16 cellular contexts compared by ENCODE assay signal in the genomic region with DNA sequence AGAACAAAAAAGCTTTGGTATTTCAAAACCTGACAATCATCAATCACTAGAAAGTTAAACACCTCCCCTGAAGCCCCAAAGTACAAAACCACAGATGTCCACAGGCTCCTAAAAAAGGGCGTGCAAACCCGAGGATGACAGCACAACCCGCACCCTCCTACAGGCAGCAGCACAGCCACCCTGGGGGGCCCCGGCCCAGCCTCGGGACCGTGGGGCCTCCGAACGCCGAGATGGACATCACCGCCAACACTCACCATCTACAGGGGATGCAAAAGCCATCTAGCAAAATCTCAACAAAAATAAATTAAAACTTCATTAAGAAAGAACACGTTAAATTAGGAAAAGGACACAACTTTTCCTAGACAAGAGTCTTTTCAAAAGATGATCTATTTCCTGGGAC. TPM values are rescaled to one million over a fixed set of nuclear protein-coding genes. Genes with fewer than 3 reads are reported as not detected.
DNase-seq lines count a peak whose midpoint lies in the region; ATAC-seq and TF ChIP-seq lines count a peak whose summit lies in the region.
"Had no signal": no experiment of that assay in that cellular context is flagged by ENCODE, and none has a peak within 500 bp of the region (broad histone marks: within the 10 kb centered on the region; RNA-seq: fewer than 3 reads in every experiment).

No MANE protein-coding gene starts in this region.

- H3K4me1 Mint-ChIP-seq in activated T-cell treated with anti-CD3 and anti-CD28 coated beads, Interleukin-2, amount 50 U/mL, for 72 hours (ENCODE audit: low read depth): peaks cover 39% of the 10 kb centered on the region

- H3K9me3 ChIP-seq in ascending aorta: no peaks in the 10 kb centered on the region
- H3K9me3 ChIP-seq in mesodermal cell (ENCODE audit: control insufficient read depth, low read length): no peaks in the 10 kb centered on the region
- no peaks in the 10 kb centered on the region for H3K9me3 ChIP-seq in suprapubic skin

- peaks cover 37 to 52% of the 10 kb centered on the region in 2 donors for H3K4me1 ChIP-seq in ascending aorta
- H3K4me1 ChIP-seq in mesodermal cell (ENCODE audit: control insufficient read depth, insufficient read depth, low read length, poor library complexity, severe bottlenecking): peaks cover 26% of the 10 kb centered on the region
- H3K4me1 ChIP-seq in suprapubic skin: peaks cover 61% of the 10 kb centered on the region

- no peak for ATAC-seq in activated T-cell treated with anti-CD3 and anti-CD28 coated beads, Interleukin-2, amount 50 U/mL, for 72 hours (replicated peaks in 1 of 2)

- peak overlapping the region; percentile 54 for H3K27ac Mint-ChIP-seq in activated T-cell treated with anti-CD3 and anti-CD28 coated beads, Interleukin-2, amount 50 U/mL, for 72 hours

- H3K27ac ChIP-seq in ascending aorta (peak overlapping the region; percentile 84 to 87), mesodermal cell (ENCODE audit: low read depth, low read length, severe bottlenecking) (peak overlapping the region; percentile 53), suprapubic skin (peak overlapping the region; percentile 40)

- no peaks in the 10 kb centered on the region for H3K27me3 ChIP-seq in ascending aorta
- H3K27me3 ChIP-seq in suprapubic skin: no peaks in the 10 kb centered on the region

- H3K36me3 ChIP-seq in ascending aorta (peaks cover 17 to 24% of the 10 kb centered on the region in 2 donors), mesodermal cell (ENCODE audit: control insufficient read depth, insufficient read depth, low read length) (peaks cover 64% of the 10 kb centered on the region), suprapubic skin (peaks cover 56% of the 10 kb centered on the region)

- 90% methylated on average over 2 of the region's 11 CpGs; no CpG with 5 or more reads in 1 of the 2 experiments for WGBS in mesodermal cell (ENCODE audit: insufficient coverage in 2 of 2), 2 experiments
- WGBS in suprapubic skin: 86% methylated on average over 11 of the region's 11 CpGs

- intact Hi-C loops in ascending aorta (cut with DNase I): no loop called here

- no peak for DNase-seq in activated T-cell treated with anti-CD3 and anti-CD28 coated beads, Interleukin-2, amount 50 U/mL, for 72 hours
- DNase-seq in activated T-cell treated with anti-CD3 and anti-CD28 coated beads, Interleukin-2, amount 50 U/mL, for 1 hour: no peak
- no peak for DNase-seq in ascending aorta (ENCODE audit: low spot score in 2 of 2)
- DNase-seq in suprapubic skin (ENCODE audit: low spot score in 2 of 2): no peak
- no peak for DNase-seq in NCI-H1048 (lab: John Stamatoyannopoulos, UW)
- no peak for DNase-seq in NOMO-1 (lab: John Stamatoyannopoulos, UW; ENCODE audit: unreplicated experiment in 2 of 2)
- no peak for DNase-seq in activated CD4-positive, CD25-positive, alpha-beta regulatory T cell treated with anti-CD3 and anti-CD28 coated beads, Interleukin-2, amount 50 U/mL, for 72 hours
- DNase-seq: DMS153, IMR-90, Kasumi-1, NCI-H1417, NCI-H1930, NCI-H2171, NCI-H510A, NCI-H82 had no signal

- no peaks in the 10 kb centered on the region for H3K9me3 Mint-ChIP-seq in activated T-cell treated with anti-CD3 and anti-CD28 coated beads, Interleukin-2, amount 50 U/mL, for 72 hours

- TF ChIP-seq CTCF in ascending aorta (IDR thresholded peaks at IDR 0.05): no peak
- no peak for TF ChIP-seq CTCF in suprapubic skin (IDR thresholded peaks at IDR 0.05)

- TF ChIP-seq POLR2A in suprapubic skin (IDR thresholded peaks at IDR 0.05): no peak

- peaks cover under 1 to 8% of the 10 kb centered on the region in 2 donors for H3K36me3 Mint-ChIP-seq in activated T-cell treated with anti-CD3 and anti-CD28 coated beads, Interleukin-2, amount 50 U/mL, for 72 hours (ENCODE audit: insufficient read depth in 2 of 2)

- H3K4me3 Mint-ChIP-seq in activated T-cell treated with anti-CD3 and anti-CD28 coated beads, Interleukin-2, amount 50 U/mL, for 72 hours: no peak overlapping the region

- H3K4me3 ChIP-seq in ascending aorta: peak overlapping the region in 1 of 2 donors; percentile 43
- H3K4me3 ChIP-seq in mesodermal cell (ENCODE audit: extremely low read depth, insufficient read depth, low read length, poor library complexity, severe bottlenecking): no peak overlapping the region
- H3K4me3 ChIP-seq in suprapubic skin: no peak overlapping the region

- H3K27me3 Mint-ChIP-seq in activated T-cell treated with anti-CD3 and anti-CD28 coated beads, Interleukin-2, amount 50 U/mL, for 72 hours (ENCODE audit: low read depth): no peaks in the 10 kb centered on the region

- TF ChIP-seq EP300 in suprapubic skin (IDR thresholded peaks at IDR 0.05): no peak

RNA-seq across cellular contexts. Expression of gene KIAA2013, which starts 6.6 kb away (rescaled TPM):
- total RNA-seq in activated T-cell treated with anti-CD3 and anti-CD28 coated beads, Interleukin-2, amount 50 U/mL, for 72 hours: 10 to 100 TPM; 25.3 to 26.9 TPM
- total RNA-seq in ascending aorta (206 TPM), suprapubic skin (10 to 100 TPM; 59.5 to 98.4 (median 78.8) TPM)
- polyA plus RNA-seq in mesodermal cell (2013, experiment 1 of 2): 39.0 TPM
- polyA plus RNA-seq in mesodermal cell (2013, experiment 2 of 2): 33.1 TPM

RNA-seq across cellular contexts. Expression of gene PLOD1, which starts 14.9 kb away (rescaled TPM):
- total RNA-seq in activated T-cell treated with anti-CD3 and anti-CD28 coated beads, Interleukin-2, amount 50 U/mL, for 72 hours: 10 to 100 TPM; 13.5 to 13.6 TPM
- total RNA-seq in ascending aorta: 79.9 TPM
- 148 TPM for polyA plus RNA-seq in mesodermal cell (2013, experiment 1 of 2)
- 133 TPM for polyA plus RNA-seq in mesodermal cell (2013, experiment 2 of 2)
- total RNA-seq in suprapubic skin: 10 to 100 TPM; 26.7 to 47.6 (median 37.7) TPM
